ENCODE assay signal across 18 cellular contexts in the genomic region with DNA sequence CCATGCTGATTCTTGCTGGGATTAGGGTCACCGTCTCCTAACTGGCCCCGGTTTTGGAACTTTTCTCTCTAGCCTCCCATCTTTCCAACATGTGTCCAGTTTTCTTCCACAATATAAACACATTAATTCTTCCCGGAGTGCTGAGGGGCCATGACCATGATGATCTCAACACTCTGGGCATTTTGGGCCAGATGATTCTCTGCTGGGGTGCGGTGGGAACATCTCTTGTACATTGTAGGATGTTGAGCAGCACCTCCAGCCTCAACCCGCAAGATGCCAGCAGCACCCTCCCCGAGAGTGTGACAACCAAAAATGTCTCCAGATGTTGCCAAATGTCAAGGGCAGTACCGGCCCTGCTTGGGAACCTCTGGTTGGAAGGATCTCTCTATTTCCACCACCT.
A peak's percentile ranks its signal among the peaks of the same experiment; 100 is the strongest.
DNase-seq lines count a peak whose midpoint lies in the region; ATAC-seq and TF ChIP-seq lines count a peak whose summit lies in the region.
"Had no signal": no experiment of that assay in that cellular context is flagged by ENCODE, and none has a peak within 500 bp of the region (broad histone marks: within the 10 kb centered on the region; RNA-seq: fewer than 3 reads in every experiment).

No MANE protein-coding gene starts in this region.

- H3K9me3 ChIP-seq in RWPE2 (ENCODE audit: severe bottlenecking), result peaks cover 3% of the 10 kb centered on the region

- TF ChIP-seq CTCF in AG10803 (conservative IDR thresholded peaks at IDR 0.05; ENCODE audit: low read length) (no peak), RWPE2 (IDR thresholded peaks at IDR 0.05; ENCODE audit: poor library complexity, severe bottlenecking) (no peak)

- DNase-seq in AG10803 (ENCODE audit: low read depth) (peak; percentile 36), RWPE2 (ENCODE audit: low spot score) (peak; percentile 73), fibroblast of peridontal ligament (ENCODE audit: extremely low read depth) (peak; percentile 36), NCI-H1092 treated with DMSO at 0.1 percent for 48 hours (lab: John Stamatoyannopoulos, UW) (no peak), RKO (ENCODE audit: low spot score) (no peak), NCI-H526 treated with DMSO at 0.1 percent for 48 hours (lab: John Stamatoyannopoulos, UW) (no peak)
- no peak for DNase-seq in activated effector memory CD4-positive, alpha-beta T cell treated with Interleukin-2 at 50 U/mL for 16 hours
- DNase-seq: ACHN; Calu3; CD8-positive, alpha-beta T cell; DND-41; GDM1; H7; HFFc6; KG1 had no signal

- no peak for ATAC-seq in RWPE2 (ENCODE audit: low read depth)
- ATAC-seq: CD8-positive, alpha-beta T cell; GM23338; HCT116 had no signal

- no peaks in the 10 kb centered on the region for H3K27me3 ChIP-seq in RWPE2 (ENCODE audit: insufficient read depth, poor library complexity, severe bottlenecking)
- H3K27me3 ChIP-seq: BLaER1 treated with 17β-estradiol and CSF1 and Interleukin-3, amounts not matched to agents 10 nM and 100 nM had no signal

- H3K4me3 ChIP-seq in AG10803 (ENCODE audit: low read length) (no peak overlapping the region), RWPE2 (ENCODE audit: severe bottlenecking) (no peak overlapping the region)
- H3K4me3 ChIP-seq: BLaER1 treated with 17β-estradiol and CSF1 and Interleukin-3, amounts not matched to agents 10 nM and 100 nM; GM23338 had no signal

- no peaks in the 10 kb centered on the region for H3K36me3 ChIP-seq in RWPE2 (ENCODE audit: low read depth)
- H3K36me3 ChIP-seq: BLaER1 treated with 17β-estradiol and CSF1 and Interleukin-3, amounts not matched to agents 10 nM and 100 nM had no signal

- peaks cover 11% of the 10 kb centered on the region for H3K4me1 ChIP-seq in RWPE2 (ENCODE audit: insufficient read depth, poor library complexity, severe bottlenecking)

- no peak overlapping the region for H3K27ac ChIP-seq in RWPE2 (ENCODE audit: poor library complexity, severe bottlenecking)
- H3K27ac ChIP-seq: BLaER1 treated with 17β-estradiol and CSF1 and Interleukin-3, amounts not matched to agents 10 nM and 100 nM had no signal

Comparison
In these comparisons a context has a peak if more than half of its experiments do, and no peak if none do; other contexts are left out.
1. DNase-seq: peak in AG10803 (single experiment), RWPE2 (single experiment) and fibroblast of peridontal ligament (single experiment); none in NCI-H1092 treated with DMSO at 0.1 percent for 48 hours (single experiment), activated effector memory CD4-positive, alpha-beta T cell treated with Interleukin-2 at 50 U/mL for 16 hours (single experiment), RKO (single experiment) and NCI-H526 treated with DMSO at 0.1 percent for 48 hours (single experiment).